In the genomic region with DNA sequence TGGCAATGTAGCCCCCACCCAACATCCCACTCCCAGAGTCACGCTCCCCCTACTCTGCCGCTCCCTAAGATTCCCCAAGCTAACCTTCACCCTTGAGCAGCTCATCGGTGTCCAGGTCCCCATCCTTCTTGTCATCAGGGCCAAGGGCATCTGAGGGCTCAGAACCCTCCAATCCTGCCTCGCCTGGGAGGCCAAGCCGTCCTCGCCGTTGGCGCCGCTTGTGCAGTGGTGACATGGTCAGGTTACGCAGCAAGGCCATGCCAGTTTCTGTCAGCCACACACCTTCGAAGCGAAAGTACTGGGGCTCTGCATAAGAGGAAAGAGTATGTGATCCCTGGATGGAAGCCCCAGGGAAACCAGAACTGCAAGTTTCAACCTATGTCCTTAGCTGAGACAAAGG, we compare ENCODE assay signal across 19 cellular contexts. TPM values are rescaled to one million over a fixed set of nuclear protein-coding genes. Genes with fewer than 3 reads are reported as not detected.
"Had no signal": no experiment of that assay in that cellular context is flagged by ENCODE, and none has a peak within 500 bp of the region (broad histone marks: within the 10 kb centered on the region; RNA-seq: fewer than 3 reads in every experiment).

No MANE protein-coding gene starts in this region.

- DNase-seq: activated CD4-positive, alpha-beta T cell treated with anti-CD3 and anti-CD28 coated beads, Interleukin-2, amount 10 ng/mL, durations not matched to agents 24 days and 14 days; activated gamma-delta T cell treated with Interleukin-2 at 50 U/mL for 16 hours; activated T-cell treated with anti-CD3 and anti-CD28 coated beads, Interleukin-2, amount 50 U/mL, for 4 hours; dorsolateral prefrontal cortex; hypothalamus; naive B cell; stimulated activated CD4-positive, alpha-beta T cell treated with anti-CD3 and anti-CD28 coated beads, Interleukin-2, amount 100 ng/mL, for 24 hours; stimulated activated naive CD8-positive, alpha-beta T cell treated with anti-CD3 and anti-CD28 coated beads, Interleukin-15, Interleukin-2, amounts not matched to agents 100 U/mL and 50 U/mL, for 24 hours; testis; upper lobe of right lung had no signal

- ATAC-seq: sciatic nerve; stimulated activated naive CD8-positive, alpha-beta T cell treated with anti-CD3 and anti-CD28 coated beads, Interleukin-15, Interleukin-2, amounts not matched to agents 100 U/mL and 50 U/mL, for 24 hours had no signal

- H3K4me1 ChIP-seq: breast epithelium, esophagus muscularis mucosa, prostate gland, testis, upper lobe of right lung had no signal

- H3K27ac Mint-ChIP-seq: activated CD4-positive, alpha-beta T cell treated with anti-CD3 and anti-CD28 coated beads, Interleukin-2, amount 10 ng/mL, durations not matched to agents 24 days and 14 days had no signal

- H3K4me3 ChIP-seq: breast epithelium, dorsolateral prefrontal cortex, esophagus muscularis mucosa, prostate gland, testis, upper lobe of right lung had no signal

- H3K4me3 Mint-ChIP-seq: activated CD4-positive, alpha-beta T cell treated with anti-CD3 and anti-CD28 coated beads, Interleukin-2, amount 10 ng/mL, durations not matched to agents 24 days and 14 days; activated T-cell treated with anti-CD3 and anti-CD28 coated beads, Interleukin-2, amount 50 U/mL, for 4 hours; naive B cell; T-cell had no signal

- H3K9me3 Mint-ChIP-seq: activated CD4-positive, alpha-beta T cell treated with anti-CD3 and anti-CD28 coated beads, Interleukin-2, amount 10 ng/mL, durations not matched to agents 24 days and 14 days; activated T-cell treated with anti-CD3 and anti-CD28 coated beads, Interleukin-2, amount 50 U/mL, for 4 hours; naive B cell; T-cell had no signal

- FAIRE-seq: endometrium had no signal

- H3K9me3 ChIP-seq: breast epithelium, esophagus muscularis mucosa, prostate gland, testis, upper lobe of right lung had no signal

- H3K4me1 Mint-ChIP-seq: activated CD4-positive, alpha-beta T cell treated with anti-CD3 and anti-CD28 coated beads, Interleukin-2, amount 10 ng/mL, durations not matched to agents 24 days and 14 days had no signal

- H3K27me3 ChIP-seq: breast epithelium, dorsolateral prefrontal cortex, esophagus muscularis mucosa, testis, upper lobe of right lung had no signal

- H3K27ac ChIP-seq: breast epithelium, dorsolateral prefrontal cortex, esophagus muscularis mucosa, prostate gland, testis, upper lobe of right lung, VCaP had no signal

RNA-seq across cellular contexts. Expression of gene DDN, which starts 45.5 kb away (rescaled TPM):
- total RNA-seq: lung microvascular endothelial cell, sciatic nerve, upper lobe of right lung had no signal

RNA-seq across cellular contexts. Expression of gene DHH, which starts 49.9 kb away (rescaled TPM):
- total RNA-seq: fibroblast of villous mesenchyme had no signal
